Comparison of ENCODE assay signal across 28 cellular contexts in genomic region chr18:69102959-69103358, GRCh38.
DNase-seq lines count a peak whose midpoint lies in the region; FAIRE-seq and TF ChIP-seq lines count a peak whose summit lies in the region.
"Had no signal": no experiment of that assay in that cellular context is flagged by ENCODE, and none has a peak within 500 bp of the region (broad histone marks: within the 10 kb centered on the region; RNA-seq: fewer than 3 reads in every experiment).

No MANE protein-coding gene starts in this region.

- TF ChIP-seq CTCF in epithelial cell of esophagus (IDR thresholded peaks at IDR 0.05; ENCODE audit: insufficient read depth, low read depth, low read length, missing control alignments) (no peak), D721Med (IDR thresholded peaks at IDR 0.05; ENCODE audit: insufficient read depth, missing control alignments) (no peak)

- FAIRE-seq in D721Med (lab: Jason Lieb, UNC) = no peak
- FAIRE-seq: H54, keratinocyte, pancreas had no signal

- DNase-seq in EH (ENCODE audit: low read depth) (peak; percentile 42), LHCN-M2 (ENCODE audit: low read depth) (peak; percentile 23), epithelial cell of esophagus (ENCODE audit: low read depth) (peak; percentile 4), skeletal muscle cell (ENCODE audit: low read depth) (peak; percentile 4), GDM1 (lab: John Stamatoyannopoulos, UW) (no peak), D721Med (ENCODE audit: insufficient read length, low spot score) (no peak)
- no peak for DNase-seq in central memory CD4-positive, alpha-beta T cell
- DNase-seq: activated CD4-positive, alpha-beta T cell treated with anti-CD3 and anti-CD28 coated beads, Interleukin-2, amount 10 ng/mL, durations not matched to agents 7 days and 5 days; activated CD8-positive, alpha-beta memory T cell treated with anti-CD3 and anti-CD28 coated beads, Interleukin-2, amount 10 ng/mL, durations not matched to agents 7 days and 5 days; activated naive CD4-positive, alpha-beta T cell treated with anti-CD3 and anti-CD28 coated beads, Interleukin-2, amount 50 U/mL, for 16 hours; activated T-cell treated with anti-CD3 and anti-CD28 coated beads, Interleukin-2, amount 50 U/mL, for 72 hours; CD8-positive, alpha-beta T cell; effector CD4-positive, alpha-beta T cell; GF-D8; NCI-H2029 treated with DMSO at 0.1 percent for 48 hours; NCI-H345; NCI-H774; nephron progenitor cell; pancreas; stimulated activated CD4-positive, alpha-beta T cell treated with anti-CD3 and anti-CD28 coated beads, Interleukin-12 subunit alpha, Interleukin-12 subunit beta, amount 100 ng/mL, for 4 hours; stimulated activated CD4-positive, alpha-beta T cell treated with anti-CD3 and anti-CD28 coated beads, Interleukin-4, amount 100 ng/mL, for 24 hours; stimulated activated naive CD4-positive, alpha-beta T cell treated with Interleukin-2 at 50 U/mL for 16 hours; WERI-Rb-1 had no signal

- no peak overlapping the region for H3K4me3 ChIP-seq in epithelial cell of esophagus (ENCODE audit: low read length)
- no peak overlapping the region for H3K4me3 ChIP-seq in skeletal muscle cell (ENCODE audit: low read depth, low read length)
- H3K4me3 ChIP-seq: ascending aorta, pancreas, right atrium auricular region, thoracic aorta had no signal

Comparison
In these comparisons a context has a peak if more than half of its experiments do, and no peak if none do; other contexts are left out.
1. DNase-seq: peak in EH (single experiment), LHCN-M2 (single experiment), epithelial cell of esophagus (single experiment) and skeletal muscle cell (single experiment); none in central memory CD4-positive, alpha-beta T cell (single experiment), GDM1 (single experiment) and D721Med (single experiment).